ENCODE assay signal across 8 cellular contexts in genomic region chr13:95404141-95404882, GRCh38.
DNase-seq lines count a peak whose midpoint lies in the region; ATAC-seq, FAIRE-seq and TF ChIP-seq lines count a peak whose summit lies in the region.

No MANE protein-coding gene starts in this region.

- DNase-seq in ELF-1 (ENCODE audit: low read depth, low spot score) (peak; percentile 93), KG1 (lab: John Stamatoyannopoulos, UW) (peak; percentile 55), SJCRH30 (peak; percentile 77 to 85), frontal cortex (ENCODE audit: low spot score in 2 of 2) (peak; percentile 51 to 84), neural progenitor cell (ENCODE audit: low spot score) (peak; percentile 91), stomach (peak; percentile 84)
- DNase-seq in activated gamma-delta T cell treated with anti-CD3 and anti-CD28 coated beads, Interleukin-2, amount 50 U/mL, for 16 hours (ENCODE audit: low read depth): peak; percentile 55

- TF ChIP-seq CTCF in neural progenitor cell (IDR thresholded peaks at IDR 0.05): peak; percentile 99
- peak in 5 of 7 experiments; percentile 85 to 94 (median 91) for TF ChIP-seq CTCF in stomach (IDR thresholded peaks at IDR 0.05)

- H3K4me1 Mint-ChIP-seq in neural progenitor cell: peaks cover 6% of the 10 kb centered on the region

- H3K79me2 ChIP-seq in neural progenitor cell (ENCODE audit: low read depth): no peaks in the 10 kb centered on the region

- H3K27me3 Mint-ChIP-seq in neural progenitor cell (ENCODE audit: insufficient read depth, low read depth): peaks cover 6% of the 10 kb centered on the region

- FAIRE-seq in frontal cortex (lab: Jason Lieb, UNC): peak; percentile 8

- H3K9me3 Mint-ChIP-seq in neural progenitor cell: no peaks in the 10 kb centered on the region

- H3K4me3 ChIP-seq in SJCRH30 (peak overlapping the region; percentile 30), neural progenitor cell (peak overlapping the region; percentile 49), stomach (peak overlapping the region; percentile 27 to 43 (median 33))

- H3K36me3 ChIP-seq in SJCRH30 (no peaks in the 10 kb centered on the region), neural progenitor cell (no peaks in the 10 kb centered on the region), stomach (no peaks in the 10 kb centered on the region)

- no peak for TF ChIP-seq POLR2A in stomach (IDR thresholded peaks at IDR 0.05)

- H3K27me3 ChIP-seq in SJCRH30: no peaks in the 10 kb centered on the region
- no peaks in the 10 kb centered on the region for H3K27me3 ChIP-seq in neural progenitor cell
- H3K27me3 ChIP-seq in stomach: peaks cover 0 to 15% (median 0%) of the 10 kb centered on the region in 3 donors

- H3K27ac ChIP-seq in SJCRH30: no peak overlapping the region
- H3K27ac ChIP-seq in neural progenitor cell: no peak overlapping the region
- H3K27ac ChIP-seq in stomach: no peak overlapping the region

- peak overlapping the region; percentile 84 for H3K4me3 Mint-ChIP-seq in neural progenitor cell

- intact Hi-C loops in stomach (cut with DNase I; ENCODE audit: low total_unique reads): no loop called here

- no peak for TF ChIP-seq EP300 in stomach (IDR thresholded peaks at IDR 0.05)

- ATAC-seq in GM21825 (IDR thresholded peaks at IDR 0.05; ENCODE audit: unreplicated experiment): peak; percentile 95

- 11 to 12% (median 11%) methylated on average over 24 of the region's 24 CpGs for WGBS in stomach, 5 donors

- H3K4me1 ChIP-seq in SJCRH30 (no peaks in the 10 kb centered on the region), neural progenitor cell (no peaks in the 10 kb centered on the region), stomach (peaks cover 0 to 13% (median 9%) of the 10 kb centered on the region in 4 donors)

- no peak overlapping the region for H3K9ac ChIP-seq in neural progenitor cell

- H3F3A ChIP-seq in neural progenitor cell (ENCODE audit: low read depth): peaks cover 14% of the 10 kb centered on the region

- peak overlapping the region; percentile 74 for H3K4me2 ChIP-seq in neural progenitor cell

- H3K9me3 ChIP-seq in SJCRH30 (replicated peaks): no peaks in the 10 kb centered on the region
- no peaks in the 10 kb centered on the region for H3K9me3 ChIP-seq in neural progenitor cell (ENCODE audit: low read depth)
- H3K9me3 ChIP-seq in stomach: no peaks in the 10 kb centered on the region

- H4K20me1 ChIP-seq in neural progenitor cell (ENCODE audit: low read depth): no peaks in the 10 kb centered on the region

- peak overlapping the region; percentile 82 for H2AFZ ChIP-seq in neural progenitor cell (replicated peaks)

- H3K36me3 Mint-ChIP-seq in neural progenitor cell: no peaks in the 10 kb centered on the region

- H3K27ac Mint-ChIP-seq in neural progenitor cell: no peak overlapping the region
